ENCODE assay signal across 8 cellular contexts in genomic region chr7:29106128-29106988, GRCh38. TPM values are rescaled to one million over a fixed set of nuclear protein-coding genes. Genes with fewer than 3 reads are reported as not detected.
A peak's percentile ranks its signal among the peaks of the same experiment; 100 is the strongest.
DNase-seq lines count a peak whose midpoint lies in the region; ATAC-seq and TF ChIP-seq lines count a peak whose summit lies in the region.

No MANE protein-coding gene starts in this region.

- H3K4me3 Mint-ChIP-seq in brain = no peak overlapping the region
- no peak overlapping the region for H3K4me3 Mint-ChIP-seq in stimulated activated naive B cell treated with anti-CD40 and anti-IgM and Interleukin-4, amounts not matched to agents 10 μg/mL and 1 μg/mL and 100 μg/mL, for 72 hours

- no peaks in the 10 kb centered on the region for H3K27me3 Mint-ChIP-seq in brain
- H3K27me3 Mint-ChIP-seq in stimulated activated naive B cell treated with anti-CD40 and anti-IgM and Interleukin-4, amounts not matched to agents 10 μg/mL and 1 μg/mL and 100 μg/mL, for 72 hours = peaks cover 15 to 26% of the 10 kb centered on the region in 2 donors

- peaks cover 0 to 10% (median 2%) of the 10 kb centered on the region in 5 experiments for H3K9me3 Mint-ChIP-seq in brain
- H3K9me3 Mint-ChIP-seq in stimulated activated naive B cell treated with anti-CD40 and anti-IgM and Interleukin-4, amounts not matched to agents 10 μg/mL and 1 μg/mL and 100 μg/mL, for 72 hours = peaks cover 3% of the 10 kb centered on the region in 2 donors

- peaks cover 19% of the 10 kb centered on the region for H3K4me1 Mint-ChIP-seq in brain
- peaks cover 9 to 11% of the 10 kb centered on the region in 2 donors for H3K4me1 Mint-ChIP-seq in stimulated activated naive B cell treated with anti-CD40 and anti-IgM and Interleukin-4, amounts not matched to agents 10 μg/mL and 1 μg/mL and 100 μg/mL, for 72 hours

- H3K36me3 Mint-ChIP-seq in brain = no peaks in the 10 kb centered on the region
- no peaks in the 10 kb centered on the region for H3K36me3 Mint-ChIP-seq in stimulated activated naive B cell treated with anti-CD40 and anti-IgM and Interleukin-4, amounts not matched to agents 10 μg/mL and 1 μg/mL and 100 μg/mL, for 72 hours

- ATAC-seq in stimulated activated naive B cell treated with anti-CD40 and anti-IgM and Interleukin-4, amounts not matched to agents 10 μg/mL and 1 μg/mL and 100 μg/mL, for 72 hours (replicated peaks) = peak; percentile 80
- no peak for ATAC-seq in GM18873 (IDR thresholded peaks at IDR 0.05; ENCODE audit: low FRiP score, unreplicated experiment)

- TF ChIP-seq CTCF in GM12873 (IDR thresholded peaks at IDR 0.05; ENCODE audit: insufficient read depth, low read depth, low read length, missing control alignments) (peak; percentile 81), brain (conservative IDR thresholded peaks at IDR 0.05) (peak; percentile 87 to 92)

- H3K27ac Mint-ChIP-seq in brain = peak overlapping the region in 4 of 5 experiments; percentile 19 to 54 (median 37)
- H3K27ac Mint-ChIP-seq in stimulated activated naive B cell treated with anti-CD40 and anti-IgM and Interleukin-4, amounts not matched to agents 10 μg/mL and 1 μg/mL and 100 μg/mL, for 72 hours = no peak overlapping the region

- DNase-seq in AG08396 (ENCODE audit: low spot score) (peak; percentile 36), HT1080 (ENCODE audit: low read depth) (peak; percentile 57), NOMO-1 treated with DMSO at 0.1 percent for 48 hours (lab: John Stamatoyannopoulos, UW; ENCODE audit: unreplicated experiment) (peak; percentile 73), iris pigment epithelial cell (ENCODE audit: low read depth) (peak; percentile 67)
- peak; percentile 19 for DNase-seq in stimulated activated naive B cell treated with anti-CD40 and anti-IgM and Interleukin-4, amounts not matched to agents 10 μg/mL and 1 μg/mL and 100 μg/mL, for 72 hours

RNA-seq across cellular contexts. Expression of gene CPVL, which starts 40.0 kb away (rescaled TPM):
- 0.50 and 0.90 TPM in 2 replicates for total RNA-seq in HT1080 (2014; rRNA removed; shearing (Covaris generic))
- 0.19 TPM in 1 of 2 replicates, not detected in the other for polyA plus RNA-seq in HT1080 (2015; cell fraction: cytosol; rRNA removed)
- not detected in 2 replicates for polyA plus RNA-seq in HT1080 (2015; cell fraction: nucleus; rRNA removed)
- 9.4 TPM for polyA plus RNA-seq in brain (ENCODE audit: insufficient read depth, low read depth, low replicate concordance)

Comparison
In these comparisons a context has a peak if more than half of its experiments do, and no peak if none do; other contexts are left out.
1. DNase-seq: peak in every context shown above with its lines; median percentile 73 in NOMO-1 treated with DMSO at 0.1 percent for 48 hours; 67 in iris pigment epithelial cell; 57 in HT1080; 36 in AG08396; 19 in stimulated activated naive B cell treated with anti-CD40 and anti-IgM and Interleukin-4, amounts not matched to agents 10 μg/mL and 1 μg/mL and 100 μg/mL, for 72 hours.